8 cellular contexts compared by ENCODE assay signal in genomic region chr1:165075725-165076370, GRCh38.
A peak's percentile ranks its signal among the peaks of the same experiment; 100 is the strongest.
DNase-seq lines count a peak whose midpoint lies in the region; ATAC-seq and TF ChIP-seq lines count a peak whose summit lies in the region.

No MANE protein-coding gene starts in this region.

- DNase-seq in AG09319 (ENCODE audit: extremely low read depth, low read depth) (no peak), H4 (ENCODE audit: low spot score) (peak; percentile 51), NCI-H446 (lab: John Stamatoyannopoulos, UW) (peak; percentile 36 to 61), myocyte (ENCODE audit: low read depth) (peak; percentile 31), tibial nerve (ENCODE audit: low spot score in 2 of 2) (no peak)
- DNase-seq in central memory CD8-positive, alpha-beta T cell (ENCODE audit: low spot score in 2 of 2), result no peak
- DNase-seq in activated CD4-positive, alpha-beta T cell treated with anti-CD3 and anti-CD28 coated beads, Interleukin-2, amount 50 U/mL, for 1 hour, result no peak

- peaks cover 1% of the 10 kb centered on the region for H3K36me3 Mint-ChIP-seq in central memory CD8-positive, alpha-beta T cell (ENCODE audit: insufficient read depth)

- peak; percentile 71 for TF ChIP-seq CTCF in AG09319 (IDR thresholded peaks at IDR 0.05; ENCODE audit: low read depth, low read length)
- TF ChIP-seq CTCF in tibial nerve (IDR thresholded peaks at IDR 0.05), result peak in 2 of 5 experiments; percentile 10 to 26

- H3K27me3 ChIP-seq in tibial nerve, result no peaks in the 10 kb centered on the region

- H3K27ac ChIP-seq in tibial nerve, result no peak overlapping the region

- H3K4me1 Mint-ChIP-seq in central memory CD8-positive, alpha-beta T cell, result no peaks in the 10 kb centered on the region

- no peak for TF ChIP-seq EP300 in tibial nerve (IDR thresholded peaks at IDR 0.05)

- WGBS in tibial nerve, 2 donors, result 50 to 52% methylated on average over 6 of the region's 6 CpGs

- no peaks in the 10 kb centered on the region for H3K4me1 ChIP-seq in tibial nerve

- H3K27ac Mint-ChIP-seq in central memory CD8-positive, alpha-beta T cell (ENCODE audit: low read depth), result no peak overlapping the region

- no peak for ATAC-seq in central memory CD8-positive, alpha-beta T cell (replicated peaks; ENCODE audit: extremely low read depth, poor library complexity, severe bottlenecking)
- ATAC-seq in HG02678 (IDR thresholded peaks at IDR 0.05; ENCODE audit: unreplicated experiment), result no peak

- H3K36me3 ChIP-seq in tibial nerve, result no peaks in the 10 kb centered on the region

- peak overlapping the region; percentile 13 for H3K4me3 Mint-ChIP-seq in central memory CD8-positive, alpha-beta T cell

- no peak for TF ChIP-seq POLR2A in tibial nerve (IDR thresholded peaks at IDR 0.05)

- no peak overlapping the region for H3K4me3 ChIP-seq in tibial nerve

- H3K9me3 Mint-ChIP-seq in central memory CD8-positive, alpha-beta T cell, result peaks cover 3% of the 10 kb centered on the region

- H3K27me3 Mint-ChIP-seq in central memory CD8-positive, alpha-beta T cell, result peaks cover 18% of the 10 kb centered on the region

- H3K9me3 ChIP-seq in tibial nerve, result no peaks in the 10 kb centered on the region

Comparison
In these comparisons a context has a peak if more than half of its experiments do, and no peak if none do; other contexts are left out.
1. DNase-seq: peak in H4 (single experiment), NCI-H446 (2 of 2) and myocyte (single experiment); none in AG09319 (single experiment), central memory CD8-positive, alpha-beta T cell (0 of 2), activated CD4-positive, alpha-beta T cell treated with anti-CD3 and anti-CD28 coated beads, Interleukin-2, amount 50 U/mL, for 1 hour (single experiment) and tibial nerve (0 of 2).